20 cellular contexts compared by ENCODE assay signal in the genomic region with DNA sequence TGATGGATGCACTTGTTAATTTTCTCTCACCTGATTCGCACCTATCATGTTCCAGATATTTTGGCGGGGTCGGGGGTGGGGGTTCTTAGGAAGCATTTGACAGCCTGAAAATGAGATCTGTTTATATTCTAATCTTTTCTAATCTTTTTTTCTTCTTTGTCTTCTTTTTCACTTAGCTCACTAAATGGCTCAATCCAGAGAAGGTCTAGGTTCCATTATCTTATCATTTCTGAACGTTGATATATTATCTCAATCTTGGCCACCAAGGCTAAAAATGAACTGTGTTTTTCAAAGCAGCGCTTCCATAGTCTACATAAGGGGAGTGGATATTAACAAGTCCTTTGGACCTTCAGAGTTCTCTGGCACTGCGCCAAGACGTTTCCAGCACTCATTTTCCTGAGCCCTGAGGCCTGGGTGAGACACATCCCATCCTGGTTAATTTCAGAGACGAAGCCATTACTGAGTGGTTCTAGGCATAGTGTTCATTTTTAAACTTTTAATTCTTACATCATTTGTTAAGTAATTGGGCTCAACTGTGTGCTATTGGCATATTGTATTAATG.
"Had no signal": no experiment of that assay in that cellular context is flagged by ENCODE, and none has a peak within 500 bp of the region (broad histone marks: within the 10 kb centered on the region; RNA-seq: fewer than 3 reads in every experiment).

No MANE protein-coding gene starts in this region.

- H3K4me1 ChIP-seq: body of pancreas, foreskin keratinocyte, neural progenitor cell, testis had no signal

- H3K27ac ChIP-seq: body of pancreas, dorsolateral prefrontal cortex, epithelial cell of prostate, foreskin keratinocyte, neural progenitor cell, skin epidermis, testis had no signal

- H2AFZ ChIP-seq: neural progenitor cell had no signal

- H3K9me3 ChIP-seq: body of pancreas, testis had no signal

- H3K4me2 ChIP-seq: neural progenitor cell had no signal

- H3K27me3 ChIP-seq: body of pancreas, foreskin keratinocyte, neural progenitor cell, testis had no signal

- DNase-seq: activated CD4-positive, alpha-beta T cell treated with anti-CD3 and anti-CD28 coated beads for 48 hours; activated CD4-positive, CD25-positive, alpha-beta regulatory T cell; activated CD8-positive, alpha-beta T cell treated with anti-CD3 and anti-CD28 coated beads for 36 hours; activated naive CD4-positive, alpha-beta T cell treated with Interleukin-2 at 50 U/mL for 16 hours; activated T-cell treated with anti-CD3 and anti-CD28 coated beads, Interleukin-2, amount 50 U/mL, for 24 hours; body of pancreas; caudate nucleus; dorsolateral prefrontal cortex; foreskin keratinocyte; glutamatergic neuron; mesendoderm; naive thymus-derived CD4-positive, alpha-beta T cell; stimulated activated CD4-positive, alpha-beta T cell treated with anti-CD3 and anti-CD28 coated beads, Interleukin-15, amount 100 ng/mL, for 24 hours; stimulated activated CD4-positive, alpha-beta T cell treated with anti-CD3 and anti-CD28 coated beads, Interleukin-2, amount 100 ng/mL, for 48 hours; stimulated activated naive CD8-positive, alpha-beta T cell treated with anti-CD3 and anti-CD28 coated beads, Interleukin-15, amount 100 ng/mL, for 72 hours; T-helper 9 cell; testis had no signal

- H3K4me3 ChIP-seq: body of pancreas, dorsolateral prefrontal cortex, neural progenitor cell, skin epidermis, testis had no signal

- ATAC-seq: activated CD8-positive, alpha-beta T cell treated with anti-CD3 and anti-CD28 coated beads for 36 hours; body of pancreas; foreskin keratinocyte; naive thymus-derived CD4-positive, alpha-beta T cell; stimulated activated naive CD8-positive, alpha-beta T cell treated with anti-CD3 and anti-CD28 coated beads, Interleukin-15, amount 100 ng/mL, for 72 hours had no signal
